ENCODE assay signal across 18 cellular contexts in genomic region chr1:87863317-87863716, GRCh38.
DNase-seq lines count a peak whose midpoint lies in the region; FAIRE-seq and TF ChIP-seq lines count a peak whose summit lies in the region.
"Had no signal": no experiment of that assay in that cellular context is flagged by ENCODE, and none has a peak within 500 bp of the region (broad histone marks: within the 10 kb centered on the region; RNA-seq: fewer than 3 reads in every experiment).

No MANE protein-coding gene starts in this region.

- peak overlapping the region; percentile 18; the same call in 1 of the 2 replicates for H3K4me3 ChIP-seq in HUES6 (ENCODE audit: low read depth, low read length)
- H3K4me3 ChIP-seq in endodermal cell (ENCODE audit: low read length) = peak overlapping the region; percentile 0

- H3K27me3 Mint-ChIP-seq in endodermal cell (ENCODE audit: insufficient read depth) = no peaks in the 10 kb centered on the region

- no peak for TF ChIP-seq CTCF in endodermal cell (conservative IDR thresholded peaks at IDR 0.05)

- peaks cover 15% of the 10 kb centered on the region; the same call in 1 of the 2 replicates for H3K4me1 ChIP-seq in HUES6 (ENCODE audit: control insufficient read depth, insufficient read depth, low read length)
- H3K4me1 ChIP-seq in endodermal cell (ENCODE audit: control insufficient read depth, insufficient read depth, low read length) = no peaks in the 10 kb centered on the region
- H3K4me1 ChIP-seq: Caco-2 had no signal

- no peak overlapping the region for H3K4me3 Mint-ChIP-seq in endodermal cell
- H3K4me3 Mint-ChIP-seq: CD14-positive monocyte; CD8-positive, alpha-beta memory T cell; HFFc6 had no signal

- H3K27ac Mint-ChIP-seq in endodermal cell = peak overlapping the region; percentile 7
- H3K27ac Mint-ChIP-seq: CD14-positive monocyte; CD8-positive, alpha-beta memory T cell; HFFc6 had no signal

- no peak for DNase-seq in GM19239 (ENCODE audit: insufficient read length, low spot score)
- no peak for DNase-seq in endodermal cell
- no peak for DNase-seq in NCI-H82 treated with DMSO at 0.1 percent for 48 hours (lab: John Stamatoyannopoulos, UW; ENCODE audit: unreplicated experiment)
- no peak for DNase-seq in HCEC 1CT
- DNase-seq in activated CD4-positive, alpha-beta T cell treated with anti-CD3 and anti-CD28 coated beads, Interleukin-2, amount 50 U/mL, for 4 hours = no peak
- no peak for DNase-seq in stimulated activated CD4-positive, alpha-beta T cell treated with anti-CD3 and anti-CD28 coated beads, Interleukin-2, amount 100 ng/mL, for 48 hours
- DNase-seq: Caco-2; CD8-positive, alpha-beta memory T cell; DMS53; GF-D8; H7; HFFc6; IMR-90; KBM-7 had no signal

- peaks cover 17% of the 10 kb centered on the region for H3K9me3 Mint-ChIP-seq in endodermal cell
- H3K9me3 Mint-ChIP-seq: HFFc6 had no signal

- FAIRE-seq in GM19239 (lab: Jason Lieb, UNC) = peak; percentile 64
- FAIRE-seq: A204.1, HTR-8/SVneo had no signal

- 53% methylated on average over 1 of the region's 1 CpG; no CpG with 5 or more reads in 1 of the 2 experiments for WGBS in endodermal cell (ENCODE audit: insufficient coverage in 1 of 2, insufficient read length in 1 of 2), 2 experiments

- H3K27me3 ChIP-seq in HUES6 (ENCODE audit: control insufficient read depth, insufficient read depth, low read length) (no peaks in the 10 kb centered on the region), endodermal cell (ENCODE audit: control insufficient read depth, insufficient read depth, low read length, poor library complexity, severe bottlenecking) (no peaks in the 10 kb centered on the region)

- H3K9me3 ChIP-seq in HUES6 (ENCODE audit: control insufficient read depth, insufficient read depth, low read depth, low read length) (peaks cover 26% of the 10 kb centered on the region), endodermal cell (ENCODE audit: control insufficient read depth, low read length) (peaks cover 28% of the 10 kb centered on the region)
- H3K9me3 ChIP-seq: Caco-2 had no signal

- no peaks in the 10 kb centered on the region for H3K36me3 Mint-ChIP-seq in endodermal cell (ENCODE audit: low read depth)

- H3K4me1 Mint-ChIP-seq in endodermal cell = peaks cover 23% of the 10 kb centered on the region

- no peak overlapping the region for H3K9ac ChIP-seq in HUES6 (ENCODE audit: low read length)
- H3K9ac ChIP-seq in endodermal cell (ENCODE audit: extremely low read depth, low read length, poor library complexity, severe bottlenecking) = no peak overlapping the region

- H3K27ac ChIP-seq in HUES6 (ENCODE audit: low read depth, low read length) = peak overlapping the region; percentile 1; the same call in 1 of the 2 replicates
- H3K27ac ChIP-seq in endodermal cell (ENCODE audit: low read depth, low read length) = no peak overlapping the region

- H3K36me3 ChIP-seq in HUES6 (ENCODE audit: control insufficient read depth, insufficient read depth, low read length) = no peaks in the 10 kb centered on the region
- H3K36me3 ChIP-seq in endodermal cell (ENCODE audit: control insufficient read depth, insufficient read depth, low read length) = no peaks in the 10 kb centered on the region
